In the genomic region with DNA sequence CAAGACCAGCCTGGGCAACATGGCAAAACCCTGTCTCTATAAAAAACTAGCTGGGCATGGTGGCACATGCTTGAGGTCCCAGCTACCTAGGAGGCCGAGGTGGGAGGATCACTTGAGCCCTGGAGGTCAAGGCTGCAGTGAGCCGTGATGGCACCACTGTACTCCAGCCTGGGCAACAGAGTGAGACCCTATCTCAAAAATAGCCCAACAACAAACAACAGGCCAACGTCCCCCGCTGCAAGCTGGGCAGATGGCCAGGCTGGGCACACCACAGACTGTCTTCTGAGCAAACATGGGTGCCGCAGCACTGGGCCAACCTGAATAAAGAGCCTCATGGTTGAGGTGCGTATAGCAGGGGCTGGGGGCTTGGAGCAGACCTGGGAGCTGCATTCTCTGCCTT, we compare ENCODE assay signal across 1 cellular context.
TF ChIP-seq lines count a peak whose summit lies in the region.

No MANE protein-coding gene starts in this region.

TF ChIP-seq in HCT116, 20 proteins besides CTCF, POLR2A, EP300 and RAD21:
- no peak for TF ChIP-seq JUND (IDR thresholded peaks at IDR 0.05)
- TF ChIP-seq EZH2phosphoT487 (IDR thresholded peaks at IDR 0.05; ENCODE audit: borderline replicate concordance), result no peak
- TF ChIP-seq, protein P1, sequence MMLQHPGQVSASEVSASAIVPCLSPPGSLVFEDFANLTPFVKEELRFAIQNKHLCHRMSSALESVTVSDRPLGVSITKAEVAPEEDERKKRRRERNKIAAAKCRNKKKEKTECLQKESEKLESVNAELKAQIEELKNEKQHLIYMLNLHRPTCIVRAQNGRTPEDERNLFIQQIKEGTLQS (IDR thresholded peaks at IDR 0.05), result no peak
- TF ChIP-seq TCF7L2 (IDR thresholded peaks at IDR 0.05; ENCODE audit: borderline replicate concordance, extremely low read depth, insufficient read depth, insufficient read length), result no peak
